ENCODE assay signal across 10 cellular contexts in the genomic region with DNA sequence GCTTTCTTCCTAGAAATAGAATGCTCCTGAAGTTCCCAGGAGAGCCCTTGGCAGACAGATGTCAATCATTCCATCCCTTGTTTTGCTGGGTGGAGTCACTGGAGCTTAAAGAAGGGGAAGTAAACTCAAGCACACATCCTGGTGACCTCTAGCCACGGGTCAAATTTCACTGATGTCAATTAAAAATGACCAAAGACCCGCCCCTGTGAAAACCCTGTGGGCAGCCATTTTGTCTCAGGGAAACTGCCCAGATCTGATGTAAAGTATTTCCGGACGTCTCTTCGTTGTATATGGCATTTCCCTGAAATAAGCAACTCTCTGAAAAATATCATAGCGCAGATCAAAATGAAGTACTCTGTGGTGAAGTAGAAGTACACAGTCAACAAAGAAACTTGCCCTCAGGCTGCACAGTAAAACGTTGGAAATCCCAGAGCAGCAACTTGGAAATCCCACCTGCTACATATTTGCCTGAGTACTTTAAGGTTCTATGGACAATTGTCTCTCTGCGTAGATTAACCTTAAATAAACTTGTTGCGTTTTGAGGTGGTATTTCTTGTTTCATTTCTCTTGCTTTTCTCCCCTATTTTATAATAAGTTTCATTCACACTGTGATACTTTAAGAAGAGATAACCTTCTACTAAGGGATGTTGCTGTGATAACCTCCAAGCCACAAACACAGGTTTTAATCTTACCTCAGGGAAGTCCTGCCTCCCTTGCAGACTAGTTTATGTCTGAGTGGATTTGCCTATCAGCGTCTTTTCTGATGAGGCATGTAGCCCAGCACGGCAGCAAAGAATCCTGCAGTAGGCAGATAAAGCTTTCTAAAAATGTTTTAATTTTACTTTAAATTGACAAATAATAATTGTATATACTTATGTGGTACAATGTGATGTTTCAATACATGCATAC.
A peak's percentile ranks its signal among the peaks of the same experiment; 100 is the strongest.
DNase-seq lines count a peak whose midpoint lies in the region; ATAC-seq and TF ChIP-seq lines count a peak whose summit lies in the region.
"Had no signal": no experiment of that assay in that cellular context is flagged by ENCODE, and none has a peak within 500 bp of the region (broad histone marks: within the 10 kb centered on the region; RNA-seq: fewer than 3 reads in every experiment).

No MANE protein-coding gene starts in this region.

- DNase-seq in ELF-1 (ENCODE audit: low read depth, low spot score) (peak; percentile 62), SK-N-MC (ENCODE audit: low read depth, low spot score) (peak; percentile 8), Calu3 (no peak), lower leg skin (ENCODE audit: low spot score in 2 of 2) (no peak), NK-92 (lab: John Stamatoyannopoulos, UW; ENCODE audit: unreplicated experiment) (no peak)
- no peak for DNase-seq in stimulated activated CD4-positive, alpha-beta T cell treated with anti-CD3 and anti-CD28 coated beads, Interleukin-12 subunit alpha, Interleukin-12 subunit beta, amount 100 ng/mL, for 4 hours
- DNase-seq: left ventricle myocardium superior, NCI-H446 treated with DMSO at 0.1 percent for 48 hours had no signal

- CTCF ChIA-PET in Calu3 (lab: Charles Lee), result interaction anchor here (0.6 kb wide), 1 partner anchor 454 kb away, joined by 7 read pairs; no protein-coding TSS in a partner anchor

- no peaks in the 10 kb centered on the region for H3K36me3 Mint-ChIP-seq in Calu3 (ENCODE audit: insufficient read depth, unreplicated experiment)

- H3K9ac ChIP-seq in SK-N-MC (ENCODE audit: insufficient read length), result no peak overlapping the region

- no peaks in the 10 kb centered on the region for H3K4me1 Mint-ChIP-seq in Calu3 (ENCODE audit: low read depth, unreplicated experiment)

- no peak overlapping the region for H3K4me3 Mint-ChIP-seq in Calu3 (ENCODE audit: low read depth, unreplicated experiment)

- H3K36me3 ChIP-seq in SK-N-MC (ENCODE audit: insufficient read depth, low read length), result no peaks in the 10 kb centered on the region

- no peak overlapping the region for H3K4me3 ChIP-seq in SK-N-MC
- no peak overlapping the region for H3K4me3 ChIP-seq in lower leg skin (ENCODE audit: low read depth, poor library complexity, severe bottlenecking)

- H3K27ac ChIP-seq in SK-N-MC, result no peak overlapping the region

- no TSS peak for BruUV-seq in Calu3 (replicated peaks; lab: Mats Ljungman, UMichigan)

- WGBS in lower leg skin, 2 donors, result 53 to 62% methylated on average over 11 of the region's 11 CpGs

- no peak for TF ChIP-seq CTCF in Calu3 (IDR thresholded peaks at IDR 0.05; ENCODE audit: unreplicated experiment)
- TF ChIP-seq CTCF in lower leg skin (IDR thresholded peaks at IDR 0.05), result no peak

- H3K27me3 Mint-ChIP-seq in Calu3 (ENCODE audit: unreplicated experiment), result peaks cover 16% of the 10 kb centered on the region

- no peak for TF ChIP-seq POLR2A in lower leg skin (IDR thresholded peaks at IDR 0.05)

- H3K9me3 ChIP-seq in SK-N-MC (ENCODE audit: low read depth, low read length), result no peaks in the 10 kb centered on the region

- H3K27ac Mint-ChIP-seq in Calu3 (ENCODE audit: unreplicated experiment), result no peak overlapping the region

- intact Hi-C loops in Calu3 (cut with micrococcal nuclease; ENCODE audit: unreplicated experiment) (no loop called here), lower leg skin (cut with DNase I; ENCODE audit: low total_unique reads) (no loop called here)

- H3K9me3 Mint-ChIP-seq in Calu3 (ENCODE audit: low read depth, unreplicated experiment), result no peaks in the 10 kb centered on the region

- ATAC-seq in GM19397 (IDR thresholded peaks at IDR 0.05; ENCODE audit: unreplicated experiment) (peak; percentile 42), HG03060 (IDR thresholded peaks at IDR 0.05; ENCODE audit: low read depth, unreplicated experiment) (peak; percentile 42)
- ATAC-seq: left ventricle myocardium superior had no signal

Comparison
In these comparisons a context has a peak if more than half of its experiments do, and no peak if none do; other contexts are left out.
1. DNase-seq: peak in ELF-1 (single experiment) and SK-N-MC (single experiment); none in Calu3 (single experiment), lower leg skin (0 of 2), NK-92 (single experiment) and stimulated activated CD4-positive, alpha-beta T cell treated with anti-CD3 and anti-CD28 coated beads, Interleukin-12 subunit alpha, Interleukin-12 subunit beta, amount 100 ng/mL, for 4 hours (single experiment).